ENCODE assay signal across 8 cellular contexts in genomic region chr10:88835095-88835909, GRCh38. TPM values are rescaled to one million over a fixed set of nuclear protein-coding genes. Genes with fewer than 3 reads are reported as not detected.
DNase-seq lines count a peak whose midpoint lies in the region; ATAC-seq and FAIRE-seq lines count a peak whose summit lies in the region.

No MANE protein-coding gene starts in this region.

- ATAC-seq in HG02943 (IDR thresholded peaks at IDR 0.05; ENCODE audit: low read depth, unreplicated experiment) = peak; percentile 74

- H3K4me1 ChIP-seq in small intestine (ENCODE audit: control insufficient read depth in 2 of 2, insufficient read depth in 1 of 2, low read depth in 1 of 2, low read length in 1 of 2) = peaks cover 0 to 3% of the 10 kb centered on the region in 2 donors

- no peaks in the 10 kb centered on the region for H3K9me3 ChIP-seq in small intestine (ENCODE audit: control insufficient read depth, low read depth)

- WGBS in small intestine, 3 donors = 16 to 20% (median 17%) methylated on average over 10 of the region's 10 CpGs

- DNase-seq in DMS79 treated with DMSO at 0.1 percent for 48 hours (lab: John Stamatoyannopoulos, UW) = peak; percentile 11
- DNase-seq in DMS79 (lab: John Stamatoyannopoulos, UW) = no peak
- peak; percentile 43 for DNase-seq in NCI-H1930 (lab: John Stamatoyannopoulos, UW)
- DNase-seq in T1000 (lab: John Stamatoyannopoulos, UW) = peak; percentile 67
- peak; percentile 91 for DNase-seq in astrocyte of the hippocampus (ENCODE audit: low read depth, low spot score)
- DNase-seq in hippocampal formation (lab: John Stamatoyannopoulos, UW) = peak; percentile 60 to 84
- peak; percentile 94 for DNase-seq in small intestine

- H3K4me3 ChIP-seq in small intestine (ENCODE audit: low read depth in 1 of 2, low read length in 2 of 2) = no peak overlapping the region

- H3K36me3 ChIP-seq in small intestine (ENCODE audit: control insufficient read depth in 2 of 2, insufficient read depth in 2 of 2, low read length in 2 of 2) = no peaks in the 10 kb centered on the region

- H3K27ac ChIP-seq in small intestine (ENCODE audit: low read depth in 1 of 2, low read length in 1 of 2) = no peak overlapping the region

- no peak for FAIRE-seq in small intestine (lab: Jason Lieb, UNC)

- no peaks in the 10 kb centered on the region for H3K27me3 ChIP-seq in small intestine (ENCODE audit: control insufficient read depth in 2 of 2, insufficient read depth in 2 of 2, low read length in 2 of 2)

RNA-seq across cellular contexts. Expression of gene ANKRD22, which starts 16.3 kb away (rescaled TPM):
- 1 to 10 TPM in 2 of 3 donors, under 1 TPM in 1; 0.81 to 8.5 (median 2.5) TPM for polyA plus RNA-seq in small intestine

RNA-seq across cellular contexts. Expression of gene LIPM, which starts 32.8 kb away (rescaled TPM):
- not detected for polyA plus RNA-seq in small intestine

RNA-seq across cellular contexts. Expression of gene STAMBPL1, which starts 44.7 kb away (rescaled TPM):
- polyA plus RNA-seq in small intestine = 10 to 100 TPM in 1 of 3 donors, 1 to 10 TPM in 2; 2.9 to 10.1 (median 8.6) TPM
